14 cellular contexts compared by ENCODE assay signal in the genomic region with DNA sequence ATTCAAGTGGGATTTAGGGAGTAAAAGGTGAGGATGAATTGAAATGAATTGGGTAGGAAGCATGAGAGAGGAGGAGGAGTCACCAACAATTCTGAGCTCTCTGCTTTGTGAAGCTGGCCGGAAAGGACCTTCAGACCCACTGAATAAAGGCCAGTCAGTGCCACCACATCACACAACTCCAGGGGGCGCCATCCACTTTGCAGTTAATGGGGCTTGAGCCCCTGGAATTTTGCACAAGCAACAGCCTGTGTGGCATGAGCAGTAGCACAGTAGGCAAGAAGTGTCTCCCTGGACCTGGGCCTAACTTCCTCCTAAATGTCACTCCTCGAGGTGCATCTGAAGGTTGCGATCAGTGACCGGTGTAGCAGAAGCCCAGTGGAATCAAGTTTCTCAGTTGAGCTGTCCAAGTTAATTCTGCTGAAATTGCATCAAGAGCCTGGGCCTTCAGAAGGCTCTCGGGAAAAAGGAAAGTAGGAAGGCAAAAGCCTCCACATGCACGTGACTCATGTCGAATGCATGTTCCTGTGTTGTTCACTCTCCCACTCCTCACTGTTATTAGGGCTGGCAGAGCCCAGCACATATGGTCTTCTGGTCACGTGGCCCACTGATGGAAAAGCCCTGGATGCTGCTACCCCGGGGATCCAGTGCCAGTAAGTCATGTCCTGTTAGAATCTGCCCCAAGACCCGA. TPM values are rescaled to one million over a fixed set of nuclear protein-coding genes. Genes with fewer than 3 reads are reported as not detected.
DNase-seq lines count a peak whose midpoint lies in the region; ATAC-seq, FAIRE-seq and TF ChIP-seq lines count a peak whose summit lies in the region.
"Had no signal": no experiment of that assay in that cellular context is flagged by ENCODE, and none has a peak within 500 bp of the region (broad histone marks: within the 10 kb centered on the region; RNA-seq: fewer than 3 reads in every experiment).

No MANE protein-coding gene starts in this region.

- H3K36me3 ChIP-seq in HCT116 (ENCODE audit: control insufficient read depth in 1 of 2, insufficient read depth in 2 of 2, low read length in 2 of 2) (no peaks in the 10 kb centered on the region), astrocyte (ENCODE audit: insufficient read depth, low read length) (no peaks in the 10 kb centered on the region), kidney (ENCODE audit: control insufficient read depth in 1 of 2, insufficient read depth in 2 of 2, low read length in 2 of 2) (no peaks in the 10 kb centered on the region), uterus (no peaks in the 10 kb centered on the region)
- H3K36me3 ChIP-seq: adrenal gland, BLaER1 had no signal

- RAD21 ChIA-PET in HCT116 (lab: Charles Lee; ENCODE audit: low non-redundant PET in 1 of 2, low total read pairs in 2 of 2, uncharacterized antibody in 2 of 2, unreplicated experiment in 2 of 2) = no interaction called here

- peaks cover 18% of the 10 kb centered on the region for H3K4me1 Mint-ChIP-seq in astrocyte (ENCODE audit: low read depth, unreplicated experiment)

- H3K4me3 Mint-ChIP-seq in astrocyte (ENCODE audit: unreplicated experiment) = no peak overlapping the region

- BruUV-seq in HCT116 (replicated peaks; lab: Mats Ljungman, UMichigan) = no TSS peak

- no peaks in the 10 kb centered on the region for H3K9me2 ChIP-seq in HCT116 (ENCODE audit: insufficient read depth)

- DNase-seq in A549 (ENCODE audit: low read depth in 1 of 2, low spot score in 1 of 2) = no peak
- DNase-seq in HCT116 (ENCODE audit: low read depth, low spot score) = no peak
- DNase-seq in astrocyte (ENCODE audit: low read depth) = peak; percentile 81
- no peak for DNase-seq in kidney
- DNase-seq in epidermal melanocyte (ENCODE audit: insufficient read length, low spot score) = no peak
- DNase-seq in uterus = no peak
- DNase-seq: adrenal gland; Kasumi-1; NCI-H524; stimulated activated naive CD4-positive, alpha-beta T cell treated with Interleukin-2 at 50 U/mL for 16 hours had no signal

- H3K9me3 ChIP-seq in A549 (no peaks in the 10 kb centered on the region), HCT116 (ENCODE audit: control insufficient read depth in 1 of 2, insufficient read depth in 1 of 2, low read depth in 1 of 2, low read length in 2 of 2) (no peaks in the 10 kb centered on the region), astrocyte (ENCODE audit: insufficient read depth, low read depth, low read length) (no peaks in the 10 kb centered on the region), kidney (ENCODE audit: control insufficient read depth in 1 of 2, low read length in 2 of 2) (no peaks in the 10 kb centered on the region), uterus (no peaks in the 10 kb centered on the region)
- H3K9me3 ChIP-seq: adrenal gland, BLaER1 had no signal

- FAIRE-seq in A549 (lab: Jason Lieb, UNC) (no peak), astrocyte (lab: Jason Lieb, UNC) (no peak), kidney (lab: Jason Lieb, UNC) (no peak)

- ATAC-seq in A549 = peak; percentile 38 to 40; a peak in 5 of 6 replicates
- peak; percentile 60 for ATAC-seq in HCT116
- ATAC-seq in HG03045 (IDR thresholded peaks at IDR 0.05; ENCODE audit: unreplicated experiment) = no peak
- no peak for ATAC-seq in HG02571 (IDR thresholded peaks at IDR 0.05; ENCODE audit: unreplicated experiment)

- no peaks in the 10 kb centered on the region for H4K20me1 ChIP-seq in HCT116 (ENCODE audit: insufficient read depth)
- no peaks in the 10 kb centered on the region for H4K20me1 ChIP-seq in astrocyte (ENCODE audit: insufficient read depth, low read length)
- H4K20me1 ChIP-seq: BLaER1 had no signal

- TF ChIP-seq EP300 in A549 (IDR thresholded peaks at IDR 0.05) = no peak

- H2AFZ ChIP-seq in HCT116 (ENCODE audit: low read depth, low read length, poor library complexity, severe bottlenecking) (no peak overlapping the region), astrocyte (ENCODE audit: low read depth, low read length) (no peak overlapping the region)

- H3K9ac ChIP-seq in HCT116 (ENCODE audit: low read length) (no peak overlapping the region), astrocyte (ENCODE audit: low read length) (no peak overlapping the region), kidney (ENCODE audit: low read length in 2 of 2) (no peak overlapping the region)
- H3K9ac ChIP-seq: BLaER1 had no signal

- CTCF ChIA-PET in A549 (lab: Yijun Ruan, JAX) = interaction anchor here (1.0 to 5.5 kb wide), 6 partner anchors 11 to 40 kb away, joined by 4 to 61 read pairs (median 14); no protein-coding TSS in a partner anchor
- CTCF ChIA-PET in HCT116 (lab: Charles Lee) = interaction anchor here (0.7 to 2.8 kb wide), 4 partner anchors 10 to 39 kb away, joined by 3 to 16 read pairs (median 8); no protein-coding TSS in a partner anchor

- H3K36me3 Mint-ChIP-seq in astrocyte (ENCODE audit: low read depth, unreplicated experiment) = peaks cover 2% of the 10 kb centered on the region

- 73% methylated on average over 11 of the region's 11 CpGs for WGBS in A549 (ENCODE audit: missing lambda C conversion rate)

- intact Hi-C loops in HCT116 (cut with micrococcal nuclease) (no loop called here), kidney (cut with DNase I) (no loop called here), uterus (cut with DNase I; ENCODE audit: low total_unique reads) (no loop called here)

- TF ChIP-seq CTCF in A549 (IDR thresholded peaks at IDR 0.05) (no peak), HCT116 (IDR thresholded peaks at IDR 0.05 in 2 of 3, conservative IDR thresholded peaks at IDR 0.05 in 1 of 3; ENCODE audit: borderline replicate concordance in 1 of 3, insufficient read depth in 1 of 3, low read depth in 2 of 3, low read length in 2 of 3) (peak in 2 of 3 experiments; percentile 29 to 44; a peak in 3 of 6 replicates), astrocyte (IDR thresholded peaks at IDR 0.05; ENCODE audit: insufficient read depth, low read depth, low read length) (peak; percentile 16), kidney (IDR thresholded peaks at IDR 0.05; ENCODE audit: borderline replicate concordance, extremely low read depth, insufficient read depth) (peak; percentile 15), uterus (IDR thresholded peaks at IDR 0.05) (no peak)

- TF ChIP-seq POLR2A in A549 (IDR thresholded peaks at IDR 0.05; ENCODE audit: low read length) (no peak), HCT116 (IDR thresholded peaks at IDR 0.05; ENCODE audit: borderline replicate concordance, extremely low read depth, insufficient read depth, insufficient read length) (no peak), uterus (IDR thresholded peaks at IDR 0.05) (no peak)

- POLR2A ChIA-PET in A549 (lab: Yijun Ruan, JAX) (interaction anchor here (0.5 kb wide), 1 partner anchor 31 kb away, joined by 4 read pairs; no protein-coding TSS in a partner anchor), HCT116 (lab: Charles Lee) (no interaction called here)

- no peak overlapping the region for H3K27ac Mint-ChIP-seq in astrocyte (ENCODE audit: unreplicated experiment)

- H3K27me3 ChIP-seq in HCT116 (ENCODE audit: insufficient read depth, low read length) (no peaks in the 10 kb centered on the region), astrocyte (ENCODE audit: insufficient read depth, low read length) (no peaks in the 10 kb centered on the region), uterus (no peaks in the 10 kb centered on the region)
- H3K27me3 ChIP-seq: adrenal gland, BLaER1 had no signal

- H3K9me3 Mint-ChIP-seq in astrocyte (ENCODE audit: unreplicated experiment) = peaks cover 7% of the 10 kb centered on the region

- peaks cover 3% of the 10 kb centered on the region for H3K27me3 Mint-ChIP-seq in astrocyte (ENCODE audit: low read depth, unreplicated experiment)

- no peak overlapping the region for H3K4me2 ChIP-seq in A549
- H3K4me2 ChIP-seq in HCT116 (ENCODE audit: low read length) = no peak overlapping the region
- H3K4me2 ChIP-seq in astrocyte (ENCODE audit: low read length) = no peak overlapping the region
- H3K4me2 ChIP-seq: BLaER1 had no signal

- no peaks in the 10 kb centered on the region for H3K79me2 ChIP-seq in HCT116 (ENCODE audit: insufficient read depth, low read length)
- no peaks in the 10 kb centered on the region for H3K79me2 ChIP-seq in astrocyte (ENCODE audit: insufficient read depth, low read length)

- H3K4me1 ChIP-seq in A549 (peaks cover 7% of the 10 kb centered on the region; the same call in 1 of the 3 replicates), HCT116 (ENCODE audit: control insufficient read depth in 1 of 2, insufficient read depth in 2 of 2, low read length in 2 of 2) (peaks cover 0 to 4% of the 10 kb centered on the region in 2 experiments; a peak in 1 of 4 replicates), astrocyte (ENCODE audit: insufficient read depth, low read length) (peaks cover 21% of the 10 kb centered on the region), kidney (ENCODE audit: control insufficient read depth in 1 of 2, insufficient read depth in 1 of 2, low read depth in 1 of 2, low read length in 2 of 2) (peaks cover 0 to 2% of the 10 kb centered on the region in 2 donors), uterus (no peaks in the 10 kb centered on the region)
- H3K4me1 ChIP-seq: BLaER1 had no signal

- TF ChIP-seq RAD21 in A549 (conservative IDR thresholded peaks at IDR 0.05 in 1 of 2, IDR thresholded peaks at IDR 0.05 in 1 of 2) (no peak), HCT116 (IDR thresholded peaks at IDR 0.05; ENCODE audit: low read depth) (peak; percentile 24)

- H3K4me3 ChIP-seq in A549 (no peak overlapping the region), HCT116 (replicated peaks in 1 of 2; ENCODE audit: low read depth in 1 of 2, low read length in 2 of 2) (no peak overlapping the region), astrocyte (ENCODE audit: insufficient read depth, low read depth, low read length) (no peak overlapping the region), kidney (ENCODE audit: low read length in 2 of 2) (no peak overlapping the region), uterus (no peak overlapping the region)
- H3K4me3 ChIP-seq: adrenal gland, BLaER1 had no signal

- no peak overlapping the region for H3K27ac ChIP-seq in A549
- H3K27ac ChIP-seq in HCT116 (ENCODE audit: low read depth, low read length) = no peak overlapping the region
- H3K27ac ChIP-seq in astrocyte (ENCODE audit: low read depth, low read length) = peak overlapping the region; percentile 0
- no peak overlapping the region for H3K27ac ChIP-seq in kidney (ENCODE audit: low read depth in 2 of 2, low read length in 2 of 2)
- no peak overlapping the region for H3K27ac ChIP-seq in uterus
- H3K27ac ChIP-seq: adrenal gland, BLaER1, epithelial cell of prostate had no signal

TF ChIP-seq in A549, 52 proteins besides CTCF, POLR2A, EP300 and RAD21 (continues in another document):
- TF ChIP-seq SMC3 (IDR thresholded peaks at IDR 0.05) = no peak

RNA-seq across cellular contexts. Expression of gene GLIS3, which starts 27.8 kb away (rescaled TPM):
- polyA plus RNA-seq in A549 (2011; rRNA removed) = 14.1 and 28.1 TPM in 2 replicates
- polyA plus RNA-seq in A549 (2012; cell fraction: cytosol; rRNA removed) = 5.7 and 7.2 TPM in 2 replicates
- 9.2 and 14.5 TPM in 2 replicates for polyA plus RNA-seq in A549 (2012; cell fraction: nucleus; rRNA removed)
- 14.2 to 15.2 TPM (median 14.3 TPM) in 3 replicates for polyA plus RNA-seq in A549 (2017; fragmentation: RNase III; extraction: RNeasy Plus Mini Kit Qiagen cat#74134 plus additional on column Dnase treatment)
- polyA minus RNA-seq in A549 (2011; rRNA and poly(A)+ RNA removed) = 270 and 286 TPM in 2 replicates
- 3.7 TPM for total RNA-seq in HCT116 (2021; ENCODE audit: unreplicated experiment)
- 0.74 and 1.7 TPM in 2 replicates for polyA plus RNA-seq in HCT116 (2012)
- 78.4 and 81.9 TPM in 2 replicates for total RNA-seq in astrocyte
- 90.0 TPM for total RNA-seq in kidney
- 5.4 TPM for polyA plus RNA-seq in kidney (ENCODE audit: insufficient read depth, low read depth, low replicate concordance)
- 10 to 100 TPM; 16.4 to 52.6 (median 41.1) TPM for total RNA-seq in uterus

Comparison
In these comparisons a context has a peak if more than half of its experiments do, and no peak if none do; other contexts are left out.
1. ATAC-seq: peak in A549 (2 of 2) and HCT116 (single experiment); none in HG03045 (single experiment) and HG02571 (single experiment).
2. CTCF ChIP-seq: peak in HCT116 (2 of 3), astrocyte (single experiment) and kidney (single experiment); none in A549 (single experiment) and uterus (0 of 4).
3. Of the 6 proteins assayed by ChIP-seq in both A549 and HCT116: peak only in A549: none; only in HCT116: CTCF and RAD21; in both: none; in neither: 4.